30 cellular contexts compared by ENCODE assay signal in genomic region chr14:47678993-47679392, GRCh38. TPM values are rescaled to one million over a fixed set of nuclear protein-coding genes. Genes with fewer than 3 reads are reported as not detected.
A peak's percentile ranks its signal among the peaks of the same experiment; 100 is the strongest.
DNase-seq lines count a peak whose midpoint lies in the region; ATAC-seq and TF ChIP-seq lines count a peak whose summit lies in the region.
"Had no signal": no experiment of that assay in that cellular context is flagged by ENCODE, and none has a peak within 500 bp of the region (broad histone marks: within the 10 kb centered on the region; RNA-seq: fewer than 3 reads in every experiment).

No MANE protein-coding gene starts in this region.

- H3K36me3 ChIP-seq in BE2C: no peaks in the 10 kb centered on the region
- H3K36me3 ChIP-seq in testis (ENCODE audit: low read depth, missing control alignments): no peaks in the 10 kb centered on the region
- H3K36me3 ChIP-seq: BLaER1 treated with 17β-estradiol and CSF1 and Interleukin-3, amounts not matched to agents 10 nM and 100 nM had no signal

- H3K9me3 ChIP-seq in BE2C (no peaks in the 10 kb centered on the region), testis (no peaks in the 10 kb centered on the region)
- H3K9me3 ChIP-seq: BLaER1 treated with 17β-estradiol and CSF1 and Interleukin-3, amounts not matched to agents 10 nM and 100 nM; mucosa of descending colon had no signal

- no peak overlapping the region for H3K27ac ChIP-seq in testis
- H3K27ac ChIP-seq: BLaER1 treated with 17β-estradiol and CSF1 and Interleukin-3, amounts not matched to agents 10 nM and 100 nM had no signal

- H3K27me3 ChIP-seq in BE2C: peaks cover 50% of the 10 kb centered on the region
- H3K27me3 ChIP-seq in testis: no peaks in the 10 kb centered on the region

- no peak for ATAC-seq in left ventricle myocardium superior
- no peak for ATAC-seq in GM19463 (IDR thresholded peaks at IDR 0.05; ENCODE audit: unreplicated experiment)
- ATAC-seq: mucosa of descending colon; natural killer cell treated with Interleukin-12 subunit alpha and Interleukin-12 subunit beta and Interleukin-15 and Interleukin-18, amount 100 ng/mL, for 72 hours; sciatic nerve had no signal

- TF ChIP-seq CTCF in BE2C (IDR thresholded peaks at IDR 0.05; ENCODE audit: low read depth, low read length) (peak; percentile 47), testis (IDR thresholded peaks at IDR 0.05) (no peak)

- intact Hi-C loops in testis (cut with DNase I; ENCODE audit: low total_unique reads) (no loop called here), left ventricle myocardium superior (cut with micrococcal nuclease) (no loop called here)

- no peak for DNase-seq in BE2C
- DNase-seq in HuH-7 (ENCODE audit: low spot score): peak; percentile 27
- peak; percentile 30 for DNase-seq in SK-MEL-5 (ENCODE audit: low read depth, low spot score)
- peak; percentile 22 for DNase-seq in left kidney (ENCODE audit: low read depth, low spot score)
- no peak for DNase-seq in testis
- no peak for DNase-seq in midbrain (lab: John Stamatoyannopoulos, UW)
- no peak for DNase-seq in left ventricle myocardium superior
- DNase-seq: activated CD4-positive, alpha-beta T cell treated with anti-CD3 and anti-CD28 coated beads for 4 hours; activated effector memory CD4-positive, alpha-beta T cell treated with anti-CD3 and anti-CD28 coated beads, Interleukin-2, amount 50 U/mL, for 16 hours; activated naive CD8-positive, alpha-beta T cell treated with anti-CD3 and anti-CD28 coated beads for 36 hours; activated T-cell treated with anti-CD3 and anti-CD28 coated beads, Interleukin-2, amount 50 U/mL, for 1 hour; aorta; caudate nucleus; HFFc6; hypothalamus; Kasumi-1; mucosa of descending colon; MV-4-11; NCI-H774; posterior cingulate gyrus; stimulated activated CD4-positive, alpha-beta T cell treated with anti-CD3 and anti-CD28 coated beads, Interleukin-12 subunit alpha, Interleukin-12 subunit beta, amount 100 ng/mL, for 4 hours; stimulated activated CD4-positive, alpha-beta T cell treated with anti-CD3 and anti-CD28 coated beads, Interleukin-4, amount 100 ng/mL, for 1 hour had no signal

- in situ Hi-C loops in SK-MEL-5 (cut with HindIII; ENCODE audit: low pct_unique_long_range_greater_than_20kb, low sequenced_read_pairs): no loop called here

- H3K4me1 ChIP-seq in BE2C (no peaks in the 10 kb centered on the region), testis (peaks cover 12% of the 10 kb centered on the region)

- 53 to 71% methylated on average over 1 of the region's 1 CpG for WGBS in testis, 2 donors

- H3K4me3 ChIP-seq in BE2C (ENCODE audit: low read depth, low read length) (no peak overlapping the region), testis (no peak overlapping the region)
- H3K4me3 ChIP-seq: BLaER1 treated with 17β-estradiol and CSF1 and Interleukin-3, amounts not matched to agents 10 nM and 100 nM; mucosa of descending colon had no signal

- TF ChIP-seq POLR2A in testis (IDR thresholded peaks at IDR 0.05): no peak

RNA-seq across cellular contexts. Expression of gene MDGA2, which starts 3.6 kb away (rescaled TPM):
- polyA plus RNA-seq in BE2C (2012; ENCODE audit: insufficient read depth, insufficient read length, low read depth): 0.91 TPM
- total RNA-seq in SK-MEL-5 (2014; rRNA removed; shearing (Covaris generic)): 8.2 and 10.5 TPM in 2 replicates
- 6.0 and 15.6 TPM in 2 replicates for polyA plus RNA-seq in SK-MEL-5 (2015; cell fraction: cytosol; rRNA removed)
- polyA plus RNA-seq in SK-MEL-5 (2015; cell fraction: nucleus; rRNA removed): 4.1 and 6.9 TPM in 2 replicates
- total RNA-seq in testis (1 to 10 TPM; 3.9 to 8.4 TPM), left ventricle myocardium superior (not detected)
- 11.6 TPM for polyA plus RNA-seq in testis (ENCODE audit: insufficient read depth, low read depth, low replicate concordance)
- total RNA-seq: activated CD8-positive, alpha-beta memory T cell treated with anti-CD3 and anti-CD28 coated beads for 36 hours; activated naive CD8-positive, alpha-beta T cell treated with anti-CD3 and anti-CD28 coated beads for 36 hours; fibroblast of lung; HFFc6; natural killer cell treated with Interleukin-12 subunit alpha and Interleukin-12 subunit beta and Interleukin-15 and Interleukin-18, amount 100 ng/mL, for 72 hours; sciatic nerve; ureter had no signal
- polyA plus RNA-seq: AG04450, aorta, fibroblast of lung had no signal

Comparison
In these comparisons a context has a peak if more than half of its experiments do, and no peak if none do; other contexts are left out.
1. DNase-seq: peak in HuH-7 (single experiment), SK-MEL-5 (single experiment) and left kidney (single experiment); none in BE2C (single experiment), testis (single experiment), midbrain (single experiment) and left ventricle myocardium superior (single experiment).